Comparison of ENCODE assay signal across 20 cellular contexts in the genomic region with DNA sequence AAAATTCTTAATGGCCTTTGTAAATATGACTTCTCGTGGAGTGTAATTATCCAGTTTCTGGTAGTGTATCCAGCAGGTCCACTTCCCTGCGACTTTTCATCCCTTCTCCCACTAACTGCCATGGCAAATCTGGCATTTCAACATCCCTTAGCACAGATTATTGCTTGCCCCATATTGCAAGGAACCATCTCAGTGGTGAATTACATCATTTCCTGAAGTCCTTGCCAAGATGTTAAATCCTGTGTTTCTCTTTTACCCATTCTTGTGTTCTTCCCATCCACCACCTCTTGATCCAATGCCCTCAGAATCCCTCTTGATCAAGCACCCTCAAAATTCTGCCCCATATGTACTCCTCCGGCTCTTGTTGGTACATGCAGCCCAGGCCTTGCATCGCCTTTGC.
"Had no signal": no experiment of that assay in that cellular context is flagged by ENCODE, and none has a peak within 500 bp of the region (broad histone marks: within the 10 kb centered on the region; RNA-seq: fewer than 3 reads in every experiment).

No MANE protein-coding gene starts in this region.

- H3K27ac Mint-ChIP-seq: activated CD4-positive, alpha-beta memory T cell treated with anti-CD3 and anti-CD28 coated beads for 36 hours; activated naive CD8-positive, alpha-beta T cell treated with anti-CD3 and anti-CD28 coated beads, Interleukin-2, amount 10 ng/mL, durations not matched to agents 7 days and 5 days; dendritic cell treated with granulocyte-macrophage colony-stimulating factor and Interleukin-4, amounts not matched to agents 40 ng/mL and 50 ng/mL, for 4 days; effector memory CD8-positive, alpha-beta T cell; natural killer cell treated with Interleukin-12 subunit alpha and Interleukin-12 subunit beta and Interleukin-15 and Interleukin-18, amount 100 ng/mL, for 72 hours had no signal

- H3K4me1 ChIP-seq: ascending aorta, heart left ventricle, left lung, upper lobe of left lung had no signal

- ATAC-seq: activated CD4-positive, CD25-positive, alpha-beta regulatory T cell treated with anti-CD3 and anti-CD28 coated beads, Interleukin-2, amount 50 U/mL, for 24 hours; effector memory CD8-positive, alpha-beta T cell; left lung; mucosa of descending colon; sciatic nerve had no signal

- H3K9me3 Mint-ChIP-seq: activated CD4-positive, alpha-beta memory T cell treated with anti-CD3 and anti-CD28 coated beads for 36 hours; activated naive CD8-positive, alpha-beta T cell treated with anti-CD3 and anti-CD28 coated beads, Interleukin-2, amount 10 ng/mL, durations not matched to agents 7 days and 5 days; central memory CD8-positive, alpha-beta T cell; dendritic cell treated with granulocyte-macrophage colony-stimulating factor and Interleukin-4, amounts not matched to agents 40 ng/mL and 50 ng/mL, for 4 days; effector memory CD8-positive, alpha-beta T cell; natural killer cell treated with Interleukin-12 subunit alpha and Interleukin-12 subunit beta and Interleukin-15 and Interleukin-18, amount 100 ng/mL, for 72 hours had no signal

- H3K36me3 Mint-ChIP-seq: activated CD4-positive, alpha-beta memory T cell treated with anti-CD3 and anti-CD28 coated beads for 36 hours; activated naive CD8-positive, alpha-beta T cell treated with anti-CD3 and anti-CD28 coated beads, Interleukin-2, amount 10 ng/mL, durations not matched to agents 7 days and 5 days; natural killer cell treated with Interleukin-12 subunit alpha and Interleukin-12 subunit beta and Interleukin-15 and Interleukin-18, amount 100 ng/mL, for 72 hours had no signal

- H3K36me3 ChIP-seq: ascending aorta, heart left ventricle, left lung, upper lobe of left lung had no signal

- FAIRE-seq: frontal cortex had no signal

- H3K27me3 ChIP-seq: ascending aorta, left lung, upper lobe of left lung had no signal

- DNase-seq: activated CD4-positive, alpha-beta memory T cell treated with anti-CD3 and anti-CD28 coated beads for 36 hours; activated gamma-delta T cell treated with Interleukin-2 at 50 U/mL for 16 hours; activated naive CD8-positive, alpha-beta T cell treated with anti-CD3 and anti-CD28 coated beads, Interleukin-2, amount 10 ng/mL, durations not matched to agents 7 days and 5 days; activated T-cell treated with anti-CD3 and anti-CD28 coated beads, Interleukin-2, amount 50 U/mL, for 48 hours; effector memory CD8-positive, alpha-beta T cell; islet precursor cell; left lung; mucosa of descending colon; stimulated activated CD4-positive, alpha-beta T cell treated with anti-CD3 and anti-CD28 coated beads, Interleukin-12 subunit alpha, Interleukin-12 subunit beta, amount 100 ng/mL, for 4 hours; stimulated activated naive CD4-positive, alpha-beta T cell treated with Interleukin-2 at 50 U/mL for 16 hours; T-helper 2 cell; upper lobe of left lung had no signal

- H3K27ac ChIP-seq: ascending aorta, heart left ventricle, left lung, upper lobe of left lung had no signal

- H3K4me1 Mint-ChIP-seq: central memory CD8-positive, alpha-beta T cell had no signal

- H3K4me3 ChIP-seq: ascending aorta, heart left ventricle, left lung, mucosa of descending colon, upper lobe of left lung had no signal

- H3K4me3 Mint-ChIP-seq: activated CD4-positive, alpha-beta memory T cell treated with anti-CD3 and anti-CD28 coated beads for 36 hours; activated naive CD8-positive, alpha-beta T cell treated with anti-CD3 and anti-CD28 coated beads, Interleukin-2, amount 10 ng/mL, durations not matched to agents 7 days and 5 days; central memory CD8-positive, alpha-beta T cell; dendritic cell treated with granulocyte-macrophage colony-stimulating factor and Interleukin-4, amounts not matched to agents 40 ng/mL and 50 ng/mL, for 4 days; effector memory CD8-positive, alpha-beta T cell; natural killer cell treated with Interleukin-12 subunit alpha and Interleukin-12 subunit beta and Interleukin-15 and Interleukin-18, amount 100 ng/mL, for 72 hours had no signal

- H3K9me3 ChIP-seq: ascending aorta, heart left ventricle, left lung, mucosa of descending colon, upper lobe of left lung had no signal
